Comparison of ENCODE assay signal across 9 cellular contexts in genomic region chr5:61306531-61307195, GRCh38. TPM values are rescaled to one million over a fixed set of nuclear protein-coding genes. Genes with fewer than 3 reads are reported as not detected.
DNase-seq lines count a peak whose midpoint lies in the region; ATAC-seq and TF ChIP-seq lines count a peak whose summit lies in the region.
"Had no signal": no experiment of that assay in that cellular context is flagged by ENCODE, and none has a peak within 500 bp of the region (broad histone marks: within the 10 kb centered on the region; RNA-seq: fewer than 3 reads in every experiment).

No MANE protein-coding gene starts in this region.

- H3K4me1 ChIP-seq in heart left ventricle, result peaks cover 0 to 26% (median 6%) of the 10 kb centered on the region in 12 donors
- no peaks in the 10 kb centered on the region for H3K4me1 ChIP-seq in CD4-positive, alpha-beta memory T cell (ENCODE audit: insufficient read depth, low read length)

- H3K27ac ChIP-seq in heart left ventricle, result peak overlapping the region in 1 of 12 donors; percentile 13
- H3K27ac ChIP-seq in CD4-positive, alpha-beta memory T cell (ENCODE audit: low read depth, low read length), result no peak overlapping the region
- H3K27ac ChIP-seq: upper lobe of left lung had no signal

- no peaks in the 10 kb centered on the region for H3K36me3 Mint-ChIP-seq in CD4-positive, alpha-beta memory T cell

- DNase-seq in EH (ENCODE audit: low read depth) (peak; percentile 89), OCI-M1 (lab: John Stamatoyannopoulos, UW) (peak; percentile 23), foreskin fibroblast (peak; percentile 56 to 79), heart left ventricle (no peak), left colon (no peak), DMS53 (lab: John Stamatoyannopoulos, UW) (no peak)
- no peak for DNase-seq in CD4-positive, alpha-beta memory T cell
- DNase-seq: upper lobe of left lung had no signal

- CTCF ChIA-PET in CD4-positive, alpha-beta memory T cell (lab: Charles Lee; ENCODE audit: partially characterized antibody), result no interaction called here

- WGBS in heart left ventricle, 4 donors, result 84 to 90% (median 90%) methylated on average over 5 of the region's 5 CpGs

- TF ChIP-seq POLR2A in heart left ventricle (IDR thresholded peaks at IDR 0.05), result no peak

- H3K9me3 ChIP-seq in heart left ventricle, result no peaks in the 10 kb centered on the region
- no peaks in the 10 kb centered on the region for H3K9me3 ChIP-seq in CD4-positive, alpha-beta memory T cell (ENCODE audit: control insufficient read depth in 1 of 2, low read length in 2 of 2)
- H3K9me3 ChIP-seq: upper lobe of left lung had no signal

- H3K36me3 ChIP-seq in heart left ventricle, result no peaks in the 10 kb centered on the region
- H3K36me3 ChIP-seq in CD4-positive, alpha-beta memory T cell (ENCODE audit: insufficient read depth, low read length), result no peaks in the 10 kb centered on the region
- H3K36me3 ChIP-seq: upper lobe of left lung had no signal

- H3K4me1 Mint-ChIP-seq in CD4-positive, alpha-beta memory T cell, result peaks cover 0 to 6% (median 3%) of the 10 kb centered on the region in 4 donors

- ATAC-seq in GM21381 (IDR thresholded peaks at IDR 0.05; ENCODE audit: unreplicated experiment) (peak; percentile 84), heart left ventricle (no peak), left colon (no peak)

- POLR2A ChIA-PET in CD4-positive, alpha-beta memory T cell (lab: Charles Lee; ENCODE audit: partially characterized antibody), result interaction anchor here (1.4 kb wide), 1 partner anchor 25 kb away, joined by 4 read pairs; no protein-coding TSS in a partner anchor

- H3K9me3 Mint-ChIP-seq in CD4-positive, alpha-beta memory T cell, result no peaks in the 10 kb centered on the region

- H3K27me3 Mint-ChIP-seq in CD4-positive, alpha-beta memory T cell, result peaks cover 7 to 24% of the 10 kb centered on the region in 2 donors

- TF ChIP-seq CTCF in foreskin fibroblast (IDR thresholded peaks at IDR 0.05; ENCODE audit: low read depth, low read length) (no peak), heart left ventricle (IDR thresholded peaks at IDR 0.05) (no peak)

- H3K4me3 Mint-ChIP-seq in CD4-positive, alpha-beta memory T cell, result no peak overlapping the region

- H3K27ac Mint-ChIP-seq in CD4-positive, alpha-beta memory T cell, result no peak overlapping the region

- intact Hi-C loops in heart left ventricle (cut with DNase I) (loop anchor here in 1 of 10 donors (10.0 kb wide), 1 partner anchor 132 kb away; no protein-coding TSS in a partner anchor), left colon (cut with DNase I, micrococcal nuclease) (no loop called here)
- intact Hi-C loops in CD4-positive, alpha-beta memory T cell (cut with micrococcal nuclease), result no loop called here

- peaks cover 0 to 4% (median 0%) of the 10 kb centered on the region in 9 donors for H3K27me3 ChIP-seq in heart left ventricle
- H3K27me3 ChIP-seq in CD4-positive, alpha-beta memory T cell (ENCODE audit: insufficient read depth, low read length), result peaks cover 5% of the 10 kb centered on the region
- H3K27me3 ChIP-seq: upper lobe of left lung had no signal

- H3K4me3 ChIP-seq in foreskin fibroblast (ENCODE audit: low read depth in 1 of 2, low read length in 2 of 2) (peak overlapping the region in 1 of 2 donors; percentile 31), heart left ventricle (no peak overlapping the region)
- H3K4me3 ChIP-seq in CD4-positive, alpha-beta memory T cell (ENCODE audit: low read length in 2 of 2), result no peak overlapping the region
- H3K4me3 ChIP-seq: upper lobe of left lung had no signal

RNA-seq across cellular contexts. Expression of gene ZSWIM6, which starts 25.4 kb away (rescaled TPM):
- total RNA-seq in heart left ventricle (10 to 100 TPM in 2 of 9 donors, 1 to 10 TPM in 7; 4.5 to 14.9 (median 6.9) TPM), left colon (10 to 100 TPM; 22.5 to 27.1 TPM)
- polyA plus RNA-seq in heart left ventricle, result 1 to 10 TPM; 1.9 to 3.8 TPM
- total RNA-seq in CD4-positive, alpha-beta memory T cell, result 10 to 100 TPM; 10.3 to 11.3 TPM
- polyA plus RNA-seq in CD4-positive, alpha-beta memory T cell, result under 1 TPM; 0.23 to 0.68 TPM

Comparison
In these comparisons a context has a peak if more than half of its experiments do, and no peak if none do; other contexts are left out.
1. DNase-seq: peak in EH (single experiment), OCI-M1 (single experiment) and foreskin fibroblast (2 of 2); none in heart left ventricle (0 of 5), CD4-positive, alpha-beta memory T cell (0 of 5), left colon (0 of 2) and DMS53 (single experiment).